Comparison of ENCODE assay signal across 17 cellular contexts in the genomic region with DNA sequence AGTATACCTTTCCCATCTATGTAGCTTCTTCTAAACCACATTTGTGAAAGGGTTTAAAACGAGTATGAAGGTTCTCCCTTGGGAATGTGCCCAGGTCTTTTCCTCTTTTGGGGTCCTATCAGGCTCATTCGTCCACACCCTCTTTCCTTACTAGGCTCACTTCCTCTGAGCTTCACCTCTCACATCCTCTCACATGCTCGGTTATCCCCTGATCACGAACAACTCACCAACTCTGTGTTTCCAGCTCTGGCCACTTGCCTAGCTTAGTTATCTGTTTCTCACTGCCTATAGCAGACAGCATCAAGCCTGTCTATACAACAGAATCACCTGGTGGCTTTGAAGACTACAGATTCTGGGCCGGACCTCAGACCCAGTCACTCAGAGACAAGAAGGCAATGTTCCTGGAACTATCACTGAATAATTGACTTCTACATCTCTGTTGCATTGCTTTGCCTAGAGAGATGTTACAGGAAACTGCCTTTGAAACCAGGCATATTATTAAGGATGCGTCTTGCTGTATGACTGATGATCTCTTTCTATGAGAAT.
DNase-seq lines count a peak whose midpoint lies in the region; ATAC-seq and TF ChIP-seq lines count a peak whose summit lies in the region.
"Had no signal": no experiment of that assay in that cellular context is flagged by ENCODE, and none has a peak within 500 bp of the region (broad histone marks: within the 10 kb centered on the region; RNA-seq: fewer than 3 reads in every experiment).

No MANE protein-coding gene starts in this region.

- 0 out of 2 replicates have a peak, but pooled peaks cover 4% of the 10 kb centered on the region for H3K36me3 ChIP-seq in OCI-LY7 (ENCODE audit: insufficient read depth, low read length)
- peaks cover 0 to 11% (median 7%) of the 10 kb centered on the region in 4 donors for H3K36me3 ChIP-seq in stomach

- H3K9me3 ChIP-seq in OCI-LY7 (ENCODE audit: low read length) (no peaks in the 10 kb centered on the region), stomach (no peaks in the 10 kb centered on the region)

- peak overlapping the region; percentile 74 for H3K27ac Mint-ChIP-seq in activated naive CD4-positive, alpha-beta T cell treated with anti-CD3 and anti-CD28 coated beads, Interleukin-2, amount 50 U/mL, for 24 hours
- H3K27ac Mint-ChIP-seq in natural killer cell treated with Interleukin-12 subunit alpha and Interleukin-12 subunit beta and Interleukin-15 and Interleukin-18, amount 100 ng/mL, for 72 hours, result peak overlapping the region; percentile 60 to 99
- H3K27ac Mint-ChIP-seq: nephron had no signal

- H3K27me3 ChIP-seq in stomach, result no peaks in the 10 kb centered on the region

- no peak overlapping the region for H3K4me3 ChIP-seq in OCI-LY7 (ENCODE audit: low read depth, low read length, poor library complexity, severe bottlenecking)
- H3K4me3 ChIP-seq in stomach, result no peak overlapping the region

- no peaks in the 10 kb centered on the region for H3K9me3 Mint-ChIP-seq in activated naive CD4-positive, alpha-beta T cell treated with anti-CD3 and anti-CD28 coated beads, Interleukin-2, amount 50 U/mL, for 24 hours
- no peaks in the 10 kb centered on the region for H3K9me3 Mint-ChIP-seq in natural killer cell treated with Interleukin-12 subunit alpha and Interleukin-12 subunit beta and Interleukin-15 and Interleukin-18, amount 100 ng/mL, for 72 hours
- H3K9me3 Mint-ChIP-seq: nephron had no signal

- ATAC-seq in GM21423 (IDR thresholded peaks at IDR 0.05; ENCODE audit: unreplicated experiment), result peak; percentile 66
- ATAC-seq in natural killer cell treated with Interleukin-12 subunit alpha and Interleukin-12 subunit beta and Interleukin-15 and Interleukin-18, amount 100 ng/mL, for 72 hours, result peak in 1 of 2 donors; percentile 42
- ATAC-seq: HCT116 had no signal

- no TSS peak for BruUV-seq in OCI-LY7 (replicated peaks; lab: Mats Ljungman, UMichigan)

- no peak for TF ChIP-seq POLR2A in stomach (IDR thresholded peaks at IDR 0.05)

- CTCF ChIA-PET in OCI-LY7 (lab: Charles Lee; ENCODE audit: unreplicated experiment), result no interaction called here

- no peak overlapping the region for H2AFZ ChIP-seq in OCI-LY7 (ENCODE audit: low read length)

- H3K79me2 ChIP-seq in OCI-LY7 (ENCODE audit: insufficient read depth, low read depth, low read length), result no peaks in the 10 kb centered on the region

- peak overlapping the region; percentile 23 for H3K4me3 Mint-ChIP-seq in activated naive CD4-positive, alpha-beta T cell treated with anti-CD3 and anti-CD28 coated beads, Interleukin-2, amount 50 U/mL, for 24 hours
- peak overlapping the region; percentile 11 for H3K4me3 Mint-ChIP-seq in natural killer cell treated with Interleukin-12 subunit alpha and Interleukin-12 subunit beta and Interleukin-15 and Interleukin-18, amount 100 ng/mL, for 72 hours
- H3K4me3 Mint-ChIP-seq: nephron had no signal

- H3K4me2 ChIP-seq in OCI-LY7 (ENCODE audit: low read length), result peak overlapping the region; percentile 26; the same call in 1 of the 2 replicates

- no peak overlapping the region for H3K27ac ChIP-seq in OCI-LY7 (ENCODE audit: low read depth, low read length, poor library complexity, severe bottlenecking)
- H3K27ac ChIP-seq in stomach, result no peak overlapping the region

- intact Hi-C loops in OCI-LY7 (cut with micrococcal nuclease; ENCODE audit: unreplicated experiment) (no loop called here), stomach (cut with DNase I; ENCODE audit: low total_unique reads) (no loop called here)

- peaks cover 9% of the 10 kb centered on the region for H3K4me1 ChIP-seq in OCI-LY7 (ENCODE audit: insufficient read depth, low read length, poor library complexity, severe bottlenecking)
- H3K4me1 ChIP-seq in stomach, result peaks cover 0 to 33% (median 5%) of the 10 kb centered on the region in 4 donors

- no peaks in the 10 kb centered on the region for H3K27me3 Mint-ChIP-seq in activated naive CD4-positive, alpha-beta T cell treated with anti-CD3 and anti-CD28 coated beads, Interleukin-2, amount 50 U/mL, for 24 hours
- no peaks in the 10 kb centered on the region for H3K27me3 Mint-ChIP-seq in natural killer cell treated with Interleukin-12 subunit alpha and Interleukin-12 subunit beta and Interleukin-15 and Interleukin-18, amount 100 ng/mL, for 72 hours

- no peak for TF ChIP-seq EP300 in stomach (IDR thresholded peaks at IDR 0.05)

- H3K4me1 Mint-ChIP-seq in activated naive CD4-positive, alpha-beta T cell treated with anti-CD3 and anti-CD28 coated beads, Interleukin-2, amount 50 U/mL, for 24 hours, result peaks cover 45% of the 10 kb centered on the region
- peaks cover 55 to 61% of the 10 kb centered on the region in 2 donors for H3K4me1 Mint-ChIP-seq in natural killer cell treated with Interleukin-12 subunit alpha and Interleukin-12 subunit beta and Interleukin-15 and Interleukin-18, amount 100 ng/mL, for 72 hours (ENCODE audit: low read depth in 2 of 2)

- no peak for DNase-seq in activated naive CD4-positive, alpha-beta T cell treated with Interleukin-2 at 50 U/mL for 16 hours
- peak; percentile 20 for DNase-seq in OCI-LY7 (ENCODE audit: low spot score)
- DNase-seq in natural killer cell treated with Interleukin-12 subunit alpha and Interleukin-12 subunit beta and Interleukin-15 and Interleukin-18, amount 100 ng/mL, for 72 hours (ENCODE audit: low spot score), result no peak
- no peak for DNase-seq in stomach
- DNase-seq in nucleus accumbens (lab: John Stamatoyannopoulos, UW), result no peak
- DNase-seq in activated effector memory CD4-positive, alpha-beta T cell treated with Interleukin-2 at 50 U/mL for 16 hours, result no peak
- DNase-seq: activated T-cell treated with anti-CD3 and anti-CD28 coated beads, Interleukin-2, amount 50 U/mL, for 1 hour; anterior cingulate cortex; Kasumi-1; NCI-H1436; NCI-H226; SHP77 treated with DMSO at 0.1 percent for 48 hours; T-helper 2 cell had no signal

- peaks cover 21% of the 10 kb centered on the region for H3K36me3 Mint-ChIP-seq in activated naive CD4-positive, alpha-beta T cell treated with anti-CD3 and anti-CD28 coated beads, Interleukin-2, amount 50 U/mL, for 24 hours
- H3K36me3 Mint-ChIP-seq in natural killer cell treated with Interleukin-12 subunit alpha and Interleukin-12 subunit beta and Interleukin-15 and Interleukin-18, amount 100 ng/mL, for 72 hours, result peaks cover 15% of the 10 kb centered on the region

- no peaks in the 10 kb centered on the region for H3K9me2 ChIP-seq in OCI-LY7 (ENCODE audit: insufficient read depth, low read length)

- POLR2A ChIA-PET in OCI-LY7 (lab: Charles Lee), result interaction anchor here (1.0 kb wide), 1 partner anchor 11 kb away, joined by 3 read pairs; no protein-coding TSS in a partner anchor

- TF ChIP-seq CTCF in OCI-LY7 (conservative IDR thresholded peaks at IDR 0.05; ENCODE audit: low read length) (no peak), stomach (IDR thresholded peaks at IDR 0.05) (no peak)

- H4K20me1 ChIP-seq in OCI-LY7 (ENCODE audit: insufficient read depth, low read length), result no peaks in the 10 kb centered on the region

- WGBS in stomach, 5 donors, result 81 to 86% (median 82%) methylated on average over 6 of the region's 6 CpGs
